ENCODE assay signal across 1 cellular context in genomic region chr12:6962285-6963015, GRCh38.
TF ChIP-seq lines count a peak whose summit lies in the region.

No MANE protein-coding gene starts in this region.

TF ChIP-seq in K562, 482 proteins besides CTCF, POLR2A, EP300 and RAD21 (continued from another document and continues in another):
- peak; percentile 32; the same call in 1 of the 2 replicates for TF ChIP-seq ZBTB2 (IDR thresholded peaks at IDR 0.05)
- no peak for TF ChIP-seq STAT5A (IDR thresholded peaks at IDR 0.05; ENCODE audit: borderline replicate concordance, low read length)
- TF ChIP-seq BRF2 (IDR thresholded peaks at IDR 0.05; ENCODE audit: borderline replicate concordance, insufficient read depth, insufficient read length), result no peak
- no peak for TF ChIP-seq BACH1 (tag; IDR thresholded peaks at IDR 0.05)
- TF ChIP-seq CREM (IDR thresholded peaks at IDR 0.05; ENCODE audit: low read depth), result no peak
- TF ChIP-seq GATAD2B (IDR thresholded peaks at IDR 0.05; ENCODE audit: borderline replicate concordance), result no peak
- no peak for TF ChIP-seq CREB5 (CRISPR knock-in tag; IDR thresholded peaks at IDR 0.05)
- no peak for TF ChIP-seq TBL1XR1 (IDR thresholded peaks at IDR 0.05; ENCODE audit: low read length in 2 of 2)
- no peak for TF ChIP-seq E2F3 (CRISPR knock-in tag; IDR thresholded peaks at IDR 0.05)
- peak in 1 of 3 experiments; percentile 36; a peak in 1 of 6 replicates for TF ChIP-seq ZBTB11 (CRISPR knock-in tag; IDR thresholded peaks at IDR 0.05)
- TF ChIP-seq RBM25 (IDR thresholded peaks at IDR 0.05; ENCODE audit: low read depth, low read length, severe bottlenecking), result no peak
- TF ChIP-seq RNF219 (CRISPR knock-in tag; IDR thresholded peaks at IDR 0.05), result no peak
- no peak for TF ChIP-seq BRCA1 (IDR thresholded peaks at IDR 0.05)
- TF ChIP-seq BRCA1 (CRISPR knock-in tag; IDR thresholded peaks at IDR 0.05), result no peak
- TF ChIP-seq CBX1 (IDR thresholded peaks at IDR 0.05; ENCODE audit: low read depth), result no peak
- no peak for TF ChIP-seq ZNF354B (CRISPR knock-in tag; IDR thresholded peaks at IDR 0.05)
- no peak for TF ChIP-seq PPARD (CRISPR knock-in tag; IDR thresholded peaks at IDR 0.05)
- TF ChIP-seq FIP1L1 (IDR thresholded peaks at IDR 0.05; ENCODE audit: low read depth, low read length, poor library complexity, severe bottlenecking), result no peak
- TF ChIP-seq MAFG (tag; conservative IDR thresholded peaks at IDR 0.05), result no peak
- no peak for TF ChIP-seq TCF7L2 (IDR thresholded peaks at IDR 0.05; ENCODE audit: low read depth, low read length)
- TF ChIP-seq ILF3 (IDR thresholded peaks at IDR 0.05; ENCODE audit: borderline replicate concordance), result no peak
- TF ChIP-seq SREBF2 (CRISPR knock-in tag; IDR thresholded peaks at IDR 0.05), result no peak
- TF ChIP-seq TAF1 (IDR thresholded peaks at IDR 0.05; ENCODE audit: control insufficient read depth, extremely low read depth, insufficient read depth, low read length, severe bottlenecking), result no peak
- no peak for TF ChIP-seq REST (CRISPR knock-in tag; IDR thresholded peaks at IDR 0.05; ENCODE audit: low read depth)
- TF ChIP-seq CEBPG (CRISPR knock-in tag; IDR thresholded peaks at IDR 0.05), result peak; percentile 60; the same call in 1 of the 2 replicates
- peak; percentile 45 to 82; a peak in 2 of 4 replicates for TF ChIP-seq CEBPG (tag; conservative IDR thresholded peaks at IDR 0.05 in 1 of 2, IDR thresholded peaks at IDR 0.05 in 1 of 2)
- no peak for TF ChIP-seq ATF1 (CRISPR knock-in tag; IDR thresholded peaks at IDR 0.05)
- peak; percentile 16; the same call in 1 of the 2 replicates for TF ChIP-seq ATF1 (tag; IDR thresholded peaks at IDR 0.05)
- no peak for TF ChIP-seq ZNF384 (IDR thresholded peaks at IDR 0.05; ENCODE audit: low read depth, low read length)
- TF ChIP-seq HOMEZ (CRISPR knock-in tag; IDR thresholded peaks at IDR 0.05), result no peak
- no peak for TF ChIP-seq DDX20 (tag; IDR thresholded peaks at IDR 0.05; ENCODE audit: low read depth)
- no peak for TF ChIP-seq SNRNP70 (optimal IDR thresholded peaks at IDR 0.05; ENCODE audit: low read depth, low read length)
- TF ChIP-seq ZNF175 (CRISPR knock-in tag; IDR thresholded peaks at IDR 0.05; ENCODE audit: low read depth), result no peak
- no peak for TF ChIP-seq SMAD3 (CRISPR knock-in tag; conservative IDR thresholded peaks at IDR 0.05)
- TF ChIP-seq ZBTB12 (CRISPR knock-in tag; IDR thresholded peaks at IDR 0.05), result no peak
- no peak for TF ChIP-seq LARP7 (IDR thresholded peaks at IDR 0.05)
